In the genomic region with DNA sequence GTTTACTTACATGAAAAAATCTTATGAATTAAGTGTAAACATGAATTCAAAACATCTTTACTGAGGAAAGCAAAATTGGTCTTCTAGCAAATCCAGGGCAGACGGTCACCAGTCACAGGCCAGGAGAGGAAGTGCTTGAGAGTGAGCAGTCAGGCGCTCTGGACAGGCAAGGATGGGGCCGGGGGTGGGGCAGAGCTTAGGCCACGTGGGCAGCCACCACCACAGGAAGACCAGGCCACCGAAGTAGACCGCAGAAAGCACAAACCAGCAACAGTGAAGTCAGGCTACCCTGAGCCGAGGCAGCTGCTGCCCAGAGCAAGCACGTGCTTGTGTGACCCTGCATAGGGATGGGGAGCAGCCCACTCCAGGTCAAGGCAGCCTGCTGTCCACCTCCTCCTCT, we compare ENCODE assay signal across 11 cellular contexts. TPM values are rescaled to one million over a fixed set of nuclear protein-coding genes. Genes with fewer than 3 reads are reported as not detected.
DNase-seq lines count a peak whose midpoint lies in the region; ATAC-seq and TF ChIP-seq lines count a peak whose summit lies in the region.
"Had no signal": no experiment of that assay in that cellular context is flagged by ENCODE, and none has a peak within 500 bp of the region (broad histone marks: within the 10 kb centered on the region; RNA-seq: fewer than 3 reads in every experiment).

No MANE protein-coding gene starts in this region.

- H3K27me3 ChIP-seq in esophagus muscularis mucosa (peaks cover 0 to 23% (median 0%) of the 10 kb centered on the region in 4 donors), parathyroid adenoma (ENCODE audit: control insufficient read depth, insufficient read depth, low read length) (no peaks in the 10 kb centered on the region), vagina (no peaks in the 10 kb centered on the region)

- no peak for TF ChIP-seq CTCF in GM12864 (IDR thresholded peaks at IDR 0.05; ENCODE audit: low read depth, low read length, missing control alignments)
- TF ChIP-seq CTCF in esophagus muscularis mucosa (IDR thresholded peaks at IDR 0.05) = no peak
- no peak for TF ChIP-seq CTCF in parathyroid adenoma (IDR thresholded peaks at IDR 0.05)
- TF ChIP-seq CTCF in vagina (IDR thresholded peaks at IDR 0.05) = no peak

- peaks cover 32 to 51% (median 34%) of the 10 kb centered on the region in 4 donors for H3K4me1 ChIP-seq in esophagus muscularis mucosa
- H3K4me1 ChIP-seq in parathyroid adenoma = peaks cover 56% of the 10 kb centered on the region
- H3K4me1 ChIP-seq in vagina = peaks cover 9% of the 10 kb centered on the region

- H2AFZ ChIP-seq in parathyroid adenoma = peak overlapping the region; percentile 74

- intact Hi-C loops in esophagus muscularis mucosa (cut with DNase I) (no loop called here), vagina (cut with DNase I) (no loop called here)

- no peak overlapping the region for H3K9ac ChIP-seq in parathyroid adenoma

- H3K9me3 ChIP-seq in esophagus muscularis mucosa (no peaks in the 10 kb centered on the region), parathyroid adenoma (ENCODE audit: control insufficient read depth, low read length) (no peaks in the 10 kb centered on the region), vagina (no peaks in the 10 kb centered on the region)

- no peak for TF ChIP-seq EP300 in esophagus muscularis mucosa (IDR thresholded peaks at IDR 0.05)

- ATAC-seq in GM18861 (IDR thresholded peaks at IDR 0.05; ENCODE audit: unreplicated experiment) = no peak

- H3K27ac ChIP-seq in esophagus muscularis mucosa (replicated peaks in 1 of 4) (no peak overlapping the region), parathyroid adenoma (peak overlapping the region; percentile 99), vagina (no peak overlapping the region)

- no peaks in the 10 kb centered on the region for H3K36me3 ChIP-seq in esophagus muscularis mucosa
- H3K36me3 ChIP-seq in parathyroid adenoma (ENCODE audit: control insufficient read depth, insufficient read depth, low read length) = no peaks in the 10 kb centered on the region
- H3K36me3 ChIP-seq in vagina = no peaks in the 10 kb centered on the region

- H3K79me2 ChIP-seq in parathyroid adenoma = no peaks in the 10 kb centered on the region

- H3K4me2 ChIP-seq in parathyroid adenoma (ENCODE audit: low read length) = no peak overlapping the region

- 47% methylated on average over 8 of the region's 8 CpGs for WGBS in esophagus muscularis mucosa

- H3K4me3 ChIP-seq in GM12864 (ENCODE audit: low read depth, low read length) = no peak overlapping the region
- no peak overlapping the region for H3K4me3 ChIP-seq in esophagus muscularis mucosa
- no peak overlapping the region for H3K4me3 ChIP-seq in parathyroid adenoma (ENCODE audit: low read depth, low read length)
- no peak overlapping the region for H3K4me3 ChIP-seq in vagina

- no peak for TF ChIP-seq POLR2A in esophagus muscularis mucosa (IDR thresholded peaks at IDR 0.05; ENCODE audit: low read depth)
- TF ChIP-seq POLR2A in vagina (IDR thresholded peaks at IDR 0.05) = no peak

- peak; percentile 3 for DNase-seq in GM12864 (ENCODE audit: low read depth)
- DNase-seq in NOMO-1 treated with dmso at 0.1 percent for 144 hours (lab: John Stamatoyannopoulos, UW; ENCODE audit: unreplicated experiment) = peak; percentile 94
- peak; percentile 96 for DNase-seq in esophagus muscularis mucosa (ENCODE audit: extremely low spot score)
- no peak for DNase-seq in DMS153 (lab: John Stamatoyannopoulos, UW)
- DNase-seq in NCI-H345 (lab: John Stamatoyannopoulos, UW) = no peak
- DNase-seq in vagina (ENCODE audit: extremely low spot score in 2 of 2) = no peak
- DNase-seq: activated CD4-positive, alpha-beta T cell treated with anti-CD3 and anti-CD28 coated beads, Interleukin-2, amount 50 U/mL, for 1 hour; NCI-H2171 had no signal

RNA-seq across cellular contexts. Expression of gene SLC6A12, which starts 33.5 kb away (rescaled TPM):
- total RNA-seq in esophagus muscularis mucosa = under 1 TPM in 3 of 4 donors, not detected in 1; 0.17 to 0.78 (median 0.34) TPM
- not detected for total RNA-seq in vagina
- total RNA-seq: pulmonary artery endothelial cell had no signal

Comparison
In these comparisons a context has a peak if more than half of its experiments do, and no peak if none do; other contexts are left out.
1. DNase-seq: peak in GM12864 (single experiment), NOMO-1 treated with dmso at 0.1 percent for 144 hours (single experiment) and esophagus muscularis mucosa (single experiment); none in DMS153 (single experiment), NCI-H345 (single experiment) and vagina (0 of 2).